In the genomic region with DNA sequence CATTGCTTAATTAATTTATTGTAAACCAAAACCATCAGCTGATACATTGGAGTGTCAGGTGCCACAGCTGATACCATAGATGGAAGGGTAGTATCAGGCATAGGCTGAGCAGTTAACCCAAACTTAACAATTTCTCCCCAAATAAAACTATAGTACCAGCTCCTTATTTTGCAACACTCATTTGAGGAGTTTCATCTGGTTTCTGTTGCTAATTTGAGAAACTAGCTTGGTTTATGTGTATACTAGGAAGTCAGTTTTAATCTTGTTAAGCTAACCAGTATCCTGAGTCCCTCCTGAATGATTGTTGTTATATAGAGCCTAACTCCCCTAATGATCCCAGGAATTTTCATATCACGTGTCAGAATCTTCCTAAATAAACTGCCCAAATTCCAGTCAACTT, we compare ENCODE assay signal across 16 cellular contexts. TPM values are rescaled to one million over a fixed set of nuclear protein-coding genes. Genes with fewer than 3 reads are reported as not detected.
"Had no signal": no experiment of that assay in that cellular context is flagged by ENCODE, and none has a peak within 500 bp of the region (broad histone marks: within the 10 kb centered on the region; RNA-seq: fewer than 3 reads in every experiment).

No MANE protein-coding gene starts in this region.

- H3K9me3 ChIP-seq: ovary, testis had no signal

- H3K27ac ChIP-seq: cardiac muscle cell, epithelial cell of prostate, hepatocyte, ovary, testis had no signal

- H3K4me1 Mint-ChIP-seq: activated naive CD8-positive, alpha-beta T cell treated with anti-CD3 and anti-CD28 coated beads, Interleukin-2, amount 10 ng/mL, durations not matched to agents 7 days and 5 days; endodermal cell; memory B cell had no signal

- H3K27ac Mint-ChIP-seq: activated naive CD8-positive, alpha-beta T cell treated with anti-CD3 and anti-CD28 coated beads, Interleukin-2, amount 10 ng/mL, durations not matched to agents 7 days and 5 days; activated T-helper 1 cell treated with anti-CD3 and anti-CD28 coated beads, Interleukin-12 subunit alpha, Interleukin-12 subunit beta, Interleukin-2, Interleukin-4 antibody, amounts not matched to agents 30 ng/mL and 10 ng/mL and 1 ng/mL, durations not matched to agents 14 hours and 24 hours and 36 hours; endodermal cell; memory B cell; type B pancreatic cell had no signal

- H3K9me3 Mint-ChIP-seq: activated naive CD8-positive, alpha-beta T cell treated with anti-CD3 and anti-CD28 coated beads, Interleukin-2, amount 10 ng/mL, durations not matched to agents 7 days and 5 days; activated T-helper 1 cell treated with anti-CD3 and anti-CD28 coated beads, Interleukin-12 subunit alpha, Interleukin-12 subunit beta, Interleukin-2, Interleukin-4 antibody, amounts not matched to agents 30 ng/mL and 10 ng/mL and 1 ng/mL, durations not matched to agents 14 hours and 24 hours and 36 hours; endodermal cell; memory B cell; type B pancreatic cell had no signal

- H3K4me3 ChIP-seq: cardiac muscle cell, hepatocyte, ovary, smooth muscle cell, testis had no signal

- H3K27me3 Mint-ChIP-seq: activated naive CD8-positive, alpha-beta T cell treated with anti-CD3 and anti-CD28 coated beads, Interleukin-2, amount 10 ng/mL, durations not matched to agents 7 days and 5 days; memory B cell; type B pancreatic cell had no signal

- H3K27me3 ChIP-seq: cardiac muscle cell, hepatocyte, ovary, testis had no signal

- H3K36me3 ChIP-seq: ovary had no signal

- H3K4me1 ChIP-seq: testis had no signal

- H3K4me3 Mint-ChIP-seq: activated naive CD8-positive, alpha-beta T cell treated with anti-CD3 and anti-CD28 coated beads, Interleukin-2, amount 10 ng/mL, durations not matched to agents 7 days and 5 days; activated T-helper 1 cell treated with anti-CD3 and anti-CD28 coated beads, Interleukin-12 subunit alpha, Interleukin-12 subunit beta, Interleukin-2, Interleukin-4 antibody, amounts not matched to agents 30 ng/mL and 10 ng/mL and 1 ng/mL, durations not matched to agents 14 hours and 24 hours and 36 hours; endodermal cell; memory B cell; type B pancreatic cell had no signal

- ATAC-seq: sciatic nerve had no signal

- DNase-seq: activated naive CD8-positive, alpha-beta T cell treated with anti-CD3 and anti-CD28 coated beads, Interleukin-2, amount 10 ng/mL, durations not matched to agents 7 days and 5 days; amygdala; endodermal cell; foreskin fibroblast; ovary; stimulated activated CD4-positive, alpha-beta T cell treated with anti-CD3 and anti-CD28 coated beads, Interleukin-4, amount 100 ng/mL, for 1 hour; testis had no signal

RNA-seq across cellular contexts. Expression of a gene that starts 16.4 kb away (rescaled TPM):
- total RNA-seq: activated naive CD8-positive, alpha-beta T cell treated with anti-CD3 and anti-CD28 coated beads, Interleukin-2, amount 10 ng/mL, durations not matched to agents 7 days and 5 days; activated T-helper 1 cell treated with anti-CD3 and anti-CD28 coated beads, Interleukin-12 subunit alpha, Interleukin-12 subunit beta, Interleukin-2, Interleukin-4 antibody, amounts not matched to agents 30 ng/mL and 10 ng/mL and 1 ng/mL, durations not matched to agents 14 hours and 24 hours and 36 hours; cardiac muscle cell; hepatocyte; liver; sciatic nerve; smooth muscle cell had no signal
